3 cellular contexts compared by ENCODE assay signal in the genomic region with DNA sequence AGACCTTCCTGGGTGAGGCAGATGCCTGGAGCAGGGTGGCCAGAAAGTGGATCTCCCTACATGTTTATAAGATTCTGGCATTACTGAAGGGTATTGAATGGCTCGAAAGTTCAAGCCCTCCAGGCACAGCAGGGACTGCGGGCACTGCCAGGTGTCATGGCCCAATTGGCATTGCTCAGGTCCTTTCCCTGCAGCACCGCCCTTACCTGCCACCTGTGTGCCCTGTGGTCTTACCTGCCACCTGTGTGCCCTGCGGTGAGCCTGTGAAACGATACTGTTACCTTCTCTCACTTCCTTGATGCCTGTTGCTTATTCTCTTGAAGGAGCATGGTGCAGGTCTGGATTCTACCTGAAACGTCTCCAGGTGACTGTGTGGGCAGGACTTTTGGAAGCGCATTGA.
"Had no signal": no experiment of that assay in that cellular context is flagged by ENCODE, and none has a peak within 500 bp of the region (broad histone marks: within the 10 kb centered on the region; RNA-seq: fewer than 3 reads in every experiment).

No MANE protein-coding gene starts in this region.

- DNase-seq: GDM1, GF-D8 had no signal

- ATAC-seq: GM12878 had no signal

- H3K4me3 ChIP-seq: GM12878 had no signal
